Comparison of ENCODE assay signal across 8 cellular contexts in the genomic region with DNA sequence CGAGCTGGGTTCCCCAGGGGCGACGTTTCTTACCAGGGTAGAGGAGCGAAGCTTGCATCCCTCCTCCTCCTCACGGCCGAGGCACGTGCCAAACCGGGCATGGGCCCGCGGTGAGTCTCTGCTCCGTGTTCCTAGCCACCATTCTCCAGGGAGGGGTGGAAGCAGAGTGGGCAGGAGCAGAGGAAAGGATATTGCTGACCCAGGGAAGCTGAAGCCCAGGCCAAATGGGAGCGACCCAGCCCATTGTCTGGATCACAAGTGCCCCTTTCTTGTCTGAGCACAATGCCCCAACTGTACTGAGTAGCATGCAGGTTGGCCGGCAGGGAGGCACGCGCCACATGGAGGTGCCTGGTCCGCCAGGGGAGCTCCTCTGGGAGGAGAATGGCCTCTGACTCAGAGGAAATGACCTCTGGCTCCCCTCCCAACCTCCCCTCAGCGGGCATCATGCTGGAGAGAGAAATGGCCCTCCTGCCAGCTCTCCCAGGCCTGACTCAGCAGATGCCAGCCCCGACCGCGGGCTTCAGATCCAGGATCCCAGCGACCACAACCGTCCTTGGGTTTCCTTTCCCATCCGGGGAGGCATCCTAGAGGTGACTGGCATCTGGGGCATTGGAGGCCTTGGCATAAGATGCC. TPM values are rescaled to one million over a fixed set of nuclear protein-coding genes. Genes with fewer than 3 reads are reported as not detected.
DNase-seq lines count a peak whose midpoint lies in the region; ATAC-seq and TF ChIP-seq lines count a peak whose summit lies in the region.

No MANE protein-coding gene starts in this region.

- H3K9me3 Mint-ChIP-seq in CD4-positive, alpha-beta T cell, result no peaks in the 10 kb centered on the region
- H3K9me3 Mint-ChIP-seq in naive thymus-derived CD4-positive, alpha-beta T cell, result peaks cover 0 to under 1% (median 0%) of the 10 kb centered on the region in 11 donors

- peaks cover 3% of the 10 kb centered on the region; the same call in 1 of the 2 replicates for H4K20me1 ChIP-seq in HCT116 (ENCODE audit: insufficient read depth)

- no peaks in the 10 kb centered on the region for H3K9me3 ChIP-seq in CD4-positive, alpha-beta T cell (ENCODE audit: control insufficient read depth, low read length)
- H3K9me3 ChIP-seq in HCT116 (ENCODE audit: control insufficient read depth in 1 of 2, insufficient read depth in 1 of 2, low read depth in 1 of 2, low read length in 2 of 2), result no peaks in the 10 kb centered on the region
- H3K9me3 ChIP-seq in esophagus muscularis mucosa, result no peaks in the 10 kb centered on the region
- H3K9me3 ChIP-seq in naive thymus-derived CD4-positive, alpha-beta T cell (ENCODE audit: control insufficient read depth in 2 of 3, low read length in 3 of 3), result no peaks in the 10 kb centered on the region

- DNase-seq in CD4-positive, alpha-beta T cell, result peak in 1 of 10 experiments; percentile 23
- DNase-seq in HCT116 (ENCODE audit: low read depth, low spot score), result peak; percentile 73
- DNase-seq in T1000 (lab: John Stamatoyannopoulos, UW), result peak; percentile 93
- DNase-seq in esophagus muscularis mucosa (ENCODE audit: extremely low spot score), result no peak
- peak in 2 of 9 donors; percentile 35 to 44 for DNase-seq in naive thymus-derived CD4-positive, alpha-beta T cell
- DNase-seq in SK-N-DZ (ENCODE audit: low spot score), result no peak
- no peak for DNase-seq in stimulated activated naive CD4-positive, alpha-beta T cell treated with Interleukin-2 at 50 U/mL for 16 hours (lab: John Stamatoyannopoulos, UW)

- H3K9ac ChIP-seq in HCT116 (ENCODE audit: low read length), result peak overlapping the region; percentile 99

- TF ChIP-seq CTCF in CD4-positive, alpha-beta T cell (IDR thresholded peaks at IDR 0.05), result no peak
- TF ChIP-seq CTCF in HCT116 (IDR thresholded peaks at IDR 0.05 in 2 of 3, conservative IDR thresholded peaks at IDR 0.05 in 1 of 3; ENCODE audit: borderline replicate concordance in 1 of 3, insufficient read depth in 1 of 3, low read depth in 2 of 3, low read length in 2 of 3) (0 out of 6 replicates have a peak, but pooled peaks of 1 of the 3 experiments have one; percentile 11), esophagus muscularis mucosa (IDR thresholded peaks at IDR 0.05) (no peak)

- no peak for TF ChIP-seq RAD21 in HCT116 (IDR thresholded peaks at IDR 0.05; ENCODE audit: low read depth)

- TF ChIP-seq POLR2A in HCT116 (IDR thresholded peaks at IDR 0.05; ENCODE audit: borderline replicate concordance, extremely low read depth, insufficient read depth, insufficient read length) (no peak), esophagus muscularis mucosa (IDR thresholded peaks at IDR 0.05; ENCODE audit: low read depth) (no peak)

- no peak for TF ChIP-seq EP300 in esophagus muscularis mucosa (IDR thresholded peaks at IDR 0.05)

- no TSS peak for BruUV-seq in HCT116 (replicated peaks; lab: Mats Ljungman, UMichigan)

- intact Hi-C loops in CD4-positive, alpha-beta T cell (cut with DNase I, micrococcal nuclease), result no loop called here
- intact Hi-C loops in HCT116 (cut with micrococcal nuclease), result no loop called here
- intact Hi-C loops in esophagus muscularis mucosa (cut with DNase I), result no loop called here
- intact Hi-C loops in naive thymus-derived CD4-positive, alpha-beta T cell (cut with micrococcal nuclease), result loop anchor here (1.0 to 2.0 kb wide), 3 partner anchors 21 to 45 kb away; a partner anchor contains a TSS

- no peaks in the 10 kb centered on the region for H3K9me2 ChIP-seq in HCT116 (ENCODE audit: insufficient read depth)

- H3K27ac ChIP-seq in CD4-positive, alpha-beta T cell (ENCODE audit: low read depth, low read length), result no peak overlapping the region
- peak overlapping the region; percentile 95 for H3K27ac ChIP-seq in HCT116 (ENCODE audit: low read depth, low read length)
- no peak overlapping the region for H3K27ac ChIP-seq in esophagus muscularis mucosa (replicated peaks in 1 of 4)
- peak overlapping the region; percentile 68 for H3K27ac ChIP-seq in naive thymus-derived CD4-positive, alpha-beta T cell (ENCODE audit: low read depth, low read length)

- H3K27me3 ChIP-seq in CD4-positive, alpha-beta T cell (ENCODE audit: control insufficient read depth, insufficient read depth, low read length), result no peaks in the 10 kb centered on the region
- H3K27me3 ChIP-seq in HCT116 (ENCODE audit: insufficient read depth, low read length), result no peaks in the 10 kb centered on the region
- H3K27me3 ChIP-seq in esophagus muscularis mucosa, result peaks cover 0 to 65% (median 9%) of the 10 kb centered on the region in 4 donors
- no peaks in the 10 kb centered on the region for H3K27me3 ChIP-seq in naive thymus-derived CD4-positive, alpha-beta T cell (ENCODE audit: control insufficient read depth in 2 of 2, insufficient read depth in 2 of 2, low read length in 2 of 2)

- H3K27me3 Mint-ChIP-seq in CD4-positive, alpha-beta T cell, result no peaks in the 10 kb centered on the region
- peaks cover 0 to 19% (median 0%) of the 10 kb centered on the region in 5 donors for H3K27me3 Mint-ChIP-seq in naive thymus-derived CD4-positive, alpha-beta T cell

- peak overlapping the region; percentile 55 to 86 for H3K4me3 ChIP-seq in HCT116 (replicated peaks in 1 of 2; ENCODE audit: low read depth in 1 of 2, low read length in 2 of 2)
- H3K4me3 ChIP-seq in esophagus muscularis mucosa, result peak overlapping the region; percentile 60 to 67 (median 65)
- H3K4me3 ChIP-seq in naive thymus-derived CD4-positive, alpha-beta T cell (ENCODE audit: low read length), result no peak overlapping the region

- RAD21 ChIA-PET in HCT116 (lab: Charles Lee; ENCODE audit: low non-redundant PET in 1 of 2, low total read pairs in 2 of 2, uncharacterized antibody in 2 of 2, unreplicated experiment in 2 of 2), result interaction anchor here (1.2 kb wide), 4 partner anchors 43 to 77 kb away, joined by 3 to 4 read pairs (median 4); no protein-coding TSS in a partner anchor

- H3K36me3 ChIP-seq in HCT116 (ENCODE audit: control insufficient read depth in 1 of 2, insufficient read depth in 2 of 2, low read length in 2 of 2) (peaks cover 0 to 17% of the 10 kb centered on the region in 2 experiments; a peak in 2 of 4 replicates), esophagus muscularis mucosa (peaks cover 0 to 2% (median 0%) of the 10 kb centered on the region in 4 donors)
- H3K36me3 ChIP-seq in naive thymus-derived CD4-positive, alpha-beta T cell (ENCODE audit: control insufficient read depth in 2 of 3, insufficient read depth in 3 of 3, low read length in 3 of 3), result peaks cover 0 to 7% (median 4%) of the 10 kb centered on the region in 3 experiments

- H3K79me2 ChIP-seq in HCT116 (ENCODE audit: insufficient read depth, low read length), result peaks cover 74% of the 10 kb centered on the region

- CTCF ChIA-PET in CD4-positive, alpha-beta T cell (lab: Charles Lee), result interaction anchor here (0.8 to 16.6 kb wide), 8 partner anchors 7 to 144 kb away, joined by 3 to 352 read pairs (median 7); a partner anchor contains a TSS
- CTCF ChIA-PET in HCT116 (lab: Charles Lee), result interaction anchor here (1.1 to 6.3 kb wide), 7 partner anchors 7 to 79 kb away, joined by 3 to 53 read pairs (median 7); a partner anchor contains a TSS
- CTCF ChIA-PET in naive thymus-derived CD4-positive, alpha-beta T cell (lab: Charles Lee), result interaction anchor here (0.6 to 8.8 kb wide), 8 partner anchors 8 to 79 kb away, joined by 3 to 105 read pairs (median 4); no protein-coding TSS in a partner anchor

- peak; percentile 2 for ATAC-seq in CD4-positive, alpha-beta T cell (ENCODE audit: poor library complexity)
- peak; percentile 55 for ATAC-seq in HCT116
- peak; percentile 0 for ATAC-seq in naive thymus-derived CD4-positive, alpha-beta T cell
- no peak for ATAC-seq in GM21723 (IDR thresholded peaks at IDR 0.05; ENCODE audit: unreplicated experiment)

- WGBS in esophagus muscularis mucosa, result 33% methylated on average over 1 of the region's 23 CpGs

- peak overlapping the region; percentile 99 for H3K4me2 ChIP-seq in HCT116 (ENCODE audit: low read length)

- peak overlapping the region; percentile 81 for H3K27ac Mint-ChIP-seq in CD4-positive, alpha-beta T cell
- H3K27ac Mint-ChIP-seq in naive thymus-derived CD4-positive, alpha-beta T cell, result peak overlapping the region in 8 of 9 donors; percentile 49 to 88 (median 83)

- peak overlapping the region; percentile 71 for H3K4me3 Mint-ChIP-seq in CD4-positive, alpha-beta T cell
- peak overlapping the region; percentile 50 to 85 (median 72) for H3K4me3 Mint-ChIP-seq in naive thymus-derived CD4-positive, alpha-beta T cell

- peaks cover 22% of the 10 kb centered on the region for H3K36me3 Mint-ChIP-seq in CD4-positive, alpha-beta T cell (ENCODE audit: low read depth)
- no peaks in the 10 kb centered on the region for H3K36me3 Mint-ChIP-seq in naive thymus-derived CD4-positive, alpha-beta T cell

- H3K4me1 Mint-ChIP-seq in CD4-positive, alpha-beta T cell (ENCODE audit: low read depth), result peaks cover 57% of the 10 kb centered on the region
- H3K4me1 Mint-ChIP-seq in naive thymus-derived CD4-positive, alpha-beta T cell, result peaks cover 24 to 48% (median 43%) of the 10 kb centered on the region in 7 donors

- peaks cover 18 to 65% of the 10 kb centered on the region in 2 experiments for H3K4me1 ChIP-seq in HCT116 (ENCODE audit: control insufficient read depth in 1 of 2, insufficient read depth in 2 of 2, low read length in 2 of 2)
- H3K4me1 ChIP-seq in esophagus muscularis mucosa, result peaks cover 22 to 32% (median 29%) of the 10 kb centered on the region in 4 donors
- H3K4me1 ChIP-seq in naive thymus-derived CD4-positive, alpha-beta T cell (ENCODE audit: control insufficient read depth in 2 of 2, insufficient read depth in 2 of 2, low read length in 2 of 2), result peaks cover 7 to 38% of the 10 kb centered on the region in 2 donors

- no peak overlapping the region for H2AFZ ChIP-seq in HCT116 (ENCODE audit: low read depth, low read length, poor library complexity, severe bottlenecking)

- POLR2A ChIA-PET in CD4-positive, alpha-beta T cell (lab: Charles Lee), result interaction anchor here (0.8 to 15.3 kb wide), 8 partner anchors 8 to 84 kb away, joined by 3 to 661 read pairs (median 10); a partner anchor contains a TSS
- POLR2A ChIA-PET in HCT116 (lab: Charles Lee), result interaction anchor here (0.7 to 2.2 kb wide), 7 partner anchors 10 to 146 kb away, joined by 3 to 9 read pairs (median 5); a partner anchor contains a TSS
- POLR2A ChIA-PET in naive thymus-derived CD4-positive, alpha-beta T cell (lab: Charles Lee), result interaction anchor here (1.2 to 23.1 kb wide), 9 partner anchors 8 to 79 kb away, joined by 3 to 804 read pairs (median 11); a partner anchor contains a TSS

RNA-seq across cellular contexts. Expression of a gene that starts 1.1 kb away (rescaled TPM):
- total RNA-seq in CD4-positive, alpha-beta T cell, result 10 to 100 TPM; 23.3 to 23.5 TPM
- total RNA-seq in HCT116 (2021; ENCODE audit: unreplicated experiment) (39.9 TPM), esophagus muscularis mucosa (1 to 10 TPM in 2 of 4 donors, under 1 TPM in 2; 0.42 to 2.5 (median 1.6) TPM)
- 28.9 and 29.4 TPM in 2 replicates for polyA plus RNA-seq in HCT116 (2012)
- 10 to 100 TPM in 2 of 5 experiments, 1 to 10 TPM in 3; 6.4 to 31.8 (median 6.8) TPM for total RNA-seq in naive thymus-derived CD4-positive, alpha-beta T cell
- 10 to 100 TPM; 11.7 to 19.4 TPM for polyA plus RNA-seq in naive thymus-derived CD4-positive, alpha-beta T cell
- 26.1 and 35.3 TPM in 2 replicates for polyA plus RNA-seq in SK-N-DZ (2014; cell fraction: cytosol; rRNA removed)
- 32.0 and 39.8 TPM in 2 replicates for polyA plus RNA-seq in SK-N-DZ (2014; cell fraction: nucleus; rRNA removed)

RNA-seq across cellular contexts. Expression of a gene that starts 21.3 kb away (rescaled TPM):
- 100 to 1,000 TPM; 186 to 192 TPM for total RNA-seq in CD4-positive, alpha-beta T cell
- total RNA-seq in HCT116 (2021; ENCODE audit: unreplicated experiment) (89.3 TPM), esophagus muscularis mucosa (10 to 100 TPM; 29.1 to 44.7 (median 36.3) TPM)
- 88.3 and 90.2 TPM in 2 replicates for polyA plus RNA-seq in HCT116 (2012)
- 100 to 1,000 TPM; 161 to 246 (median 200) TPM for total RNA-seq in naive thymus-derived CD4-positive, alpha-beta T cell
- polyA plus RNA-seq in naive thymus-derived CD4-positive, alpha-beta T cell, result 100 to 1,000 TPM in 1 of 2 donors, 10 to 100 TPM in 1; 78.8 to 202 TPM
- polyA plus RNA-seq in SK-N-DZ (2014; cell fraction: cytosol; rRNA removed), result 61.5 and 64.0 TPM in 2 replicates
- 51.1 and 64.7 TPM in 2 replicates for polyA plus RNA-seq in SK-N-DZ (2014; cell fraction: nucleus; rRNA removed)

RNA-seq across cellular contexts. Expression of a gene that starts 25.7 kb away (rescaled TPM):
- total RNA-seq in CD4-positive, alpha-beta T cell, result 1 to 10 TPM; 1.8 to 2.5 TPM
- total RNA-seq in HCT116 (2021; ENCODE audit: unreplicated experiment) (144 TPM), esophagus muscularis mucosa (100 to 1,000 TPM in 3 of 4 donors, 10 to 100 TPM in 1; 92.2 to 160 (median 130) TPM)
- 110 and 117 TPM in 2 replicates for polyA plus RNA-seq in HCT116 (2012)
- 1 to 10 TPM; 1.2 to 8.8 (median 5.7) TPM for total RNA-seq in naive thymus-derived CD4-positive, alpha-beta T cell
- 1 to 10 TPM in 1 of 2 donors, under 1 TPM in 1; 0.64 to 2.2 TPM for polyA plus RNA-seq in naive thymus-derived CD4-positive, alpha-beta T cell
- 248 and 315 TPM in 2 replicates for polyA plus RNA-seq in SK-N-DZ (2014; cell fraction: cytosol; rRNA removed)
- polyA plus RNA-seq in SK-N-DZ (2014; cell fraction: nucleus; rRNA removed), result 379 and 553 TPM in 2 replicates

RNA-seq across cellular contexts. Expression of a gene that starts 38.4 kb away (rescaled TPM):
- total RNA-seq in CD4-positive, alpha-beta T cell, result under 1 TPM; 0.20 to 0.60 TPM
- total RNA-seq in HCT116 (2021; ENCODE audit: unreplicated experiment), result 30.0 TPM
- polyA plus RNA-seq in HCT116 (2012), result 46.8 and 58.1 TPM in 2 replicates
- total RNA-seq in esophagus muscularis mucosa, result under 1 TPM in 1 of 4 donors, not detected in 3; 0.17 TPM
- total RNA-seq in naive thymus-derived CD4-positive, alpha-beta T cell, result 1 to 10 TPM in 1 of 5 experiments, under 1 TPM in 2, not detected in 2; 0.16 to 2.1 (median 0.34) TPM
- polyA plus RNA-seq in naive thymus-derived CD4-positive, alpha-beta T cell, result under 1 TPM in 1 of 2 donors, not detected in 1; 0.64 TPM
- polyA plus RNA-seq in SK-N-DZ (2014; cell fraction: cytosol; rRNA removed), result 28.3 and 33.5 TPM in 2 replicates
- 28.9 and 40.2 TPM in 2 replicates for polyA plus RNA-seq in SK-N-DZ (2014; cell fraction: nucleus; rRNA removed)

RNA-seq across cellular contexts. Expression of a gene that starts 47.3 kb away (rescaled TPM):
- not detected for total RNA-seq in CD4-positive, alpha-beta T cell
- not detected for total RNA-seq in HCT116 (2021; ENCODE audit: unreplicated experiment)
- polyA plus RNA-seq in HCT116 (2012), result not detected in 2 replicates
- not detected for total RNA-seq in esophagus muscularis mucosa
- not detected for total RNA-seq in naive thymus-derived CD4-positive, alpha-beta T cell
- not detected for polyA plus RNA-seq in naive thymus-derived CD4-positive, alpha-beta T cell
- polyA plus RNA-seq in SK-N-DZ (2014; cell fraction: cytosol; rRNA removed), result not detected in 2 replicates
- not detected in 2 replicates for polyA plus RNA-seq in SK-N-DZ (2014; cell fraction: nucleus; rRNA removed)

Comparison
In these comparisons a context has a peak if more than half of its experiments do, and no peak if none do; other contexts are left out.
1. DNase-seq: peak in HCT116 (single experiment) and T1000 (single experiment); none in esophagus muscularis mucosa (single experiment), SK-N-DZ (single experiment) and stimulated activated naive CD4-positive, alpha-beta T cell treated with Interleukin-2 at 50 U/mL for 16 hours (single experiment).
2. H3K27ac ChIP-seq: peak in HCT116 (single experiment) and naive thymus-derived CD4-positive, alpha-beta T cell (single experiment); none in CD4-positive, alpha-beta T cell (single experiment) and esophagus muscularis mucosa (0 of 4).
3. RNA of a gene that starts 25.7 kb away (total RNA-seq): 144 TPM in HCT116 (single experiment) and 92.2 to 160 TPM in esophagus muscularis mucosa; 1.2 to 8.8 TPM in naive thymus-derived CD4-positive, alpha-beta T cell and 1.8 to 2.5 TPM in CD4-positive, alpha-beta T cell; every median in the first group is over 4 times any median in the second.
4. intact Hi-C loops: an anchor here in naive thymus-derived CD4-positive, alpha-beta T cell (1.0 to 2.0 kb wide); none called in CD4-positive, alpha-beta T cell, HCT116 and esophagus muscularis mucosa.